In genomic region chr7:153518201-153518984, GRCh38 we compare ENCODE assay signal across 19 cellular contexts.
A peak's percentile ranks its signal among the peaks of the same experiment; 100 is the strongest.
DNase-seq lines count a peak whose midpoint lies in the region; ATAC-seq, FAIRE-seq and TF ChIP-seq lines count a peak whose summit lies in the region.
"Had no signal": no experiment of that assay in that cellular context is flagged by ENCODE, and none has a peak within 500 bp of the region (broad histone marks: within the 10 kb centered on the region; RNA-seq: fewer than 3 reads in every experiment).

No MANE protein-coding gene starts in this region.

- H3K36me3 ChIP-seq in mammary epithelial cell (ENCODE audit: insufficient read depth, low read length): no peaks in the 10 kb centered on the region
- no peaks in the 10 kb centered on the region for H3K36me3 ChIP-seq in keratinocyte (ENCODE audit: control insufficient read depth in 2 of 2, extremely low read depth in 1 of 2, insufficient read depth in 2 of 2, low read length in 2 of 2)
- no peaks in the 10 kb centered on the region for H3K36me3 ChIP-seq in suprapubic skin
- H3K36me3 ChIP-seq: BE2C, HAP-1 had no signal

- H2AFZ ChIP-seq in mammary epithelial cell (ENCODE audit: low read depth, low read length) (peak overlapping the region; percentile 40), keratinocyte (ENCODE audit: control insufficient read depth, low read length) (peak overlapping the region; percentile 65)

- ATAC-seq in GM21786 (IDR thresholded peaks at IDR 0.05; ENCODE audit: unreplicated experiment): no peak
- ATAC-seq: A549, GM12878, HepG2 had no signal

- TF ChIP-seq POLR2A in suprapubic skin (IDR thresholded peaks at IDR 0.05): no peak

- H3K4me1 ChIP-seq in mammary epithelial cell (ENCODE audit: insufficient read depth, low read length): peaks cover 4% of the 10 kb centered on the region
- peaks cover 20% of the 10 kb centered on the region for H3K4me1 ChIP-seq in keratinocyte (ENCODE audit: control insufficient read depth, extremely low read depth, insufficient read depth, low read length)
- peaks cover 20% of the 10 kb centered on the region for H3K4me1 ChIP-seq in suprapubic skin
- H3K4me1 ChIP-seq: A549, BE2C, HAP-1 had no signal

- in situ Hi-C loops in mammary epithelial cell (cut with MboI; ENCODE audit: low sequenced_read_pairs in 2 of 2): no loop called here

- intact Hi-C loops in mammary epithelial cell (cut with micrococcal nuclease): loop anchor here (2.0 kb wide), 1 partner anchor 48 kb away; no protein-coding TSS in a partner anchor

- H3K9me3 ChIP-seq in mammary epithelial cell (replicated peaks; ENCODE audit: insufficient read depth, low read length) (peaks cover 3% of the 10 kb centered on the region), keratinocyte (ENCODE audit: control insufficient read depth, low read depth, low read length) (no peaks in the 10 kb centered on the region), suprapubic skin (no peaks in the 10 kb centered on the region)
- H3K9me3 ChIP-seq: A549, HAP-1 had no signal

- H3K9me1 ChIP-seq in keratinocyte (ENCODE audit: control insufficient read depth, extremely low read depth, insufficient read depth, low read length): no peaks in the 10 kb centered on the region

- H3K4me3 ChIP-seq in mammary epithelial cell (replicated peaks in 1 of 3; ENCODE audit: insufficient read depth in 1 of 3, low read depth in 2 of 3, low read length in 3 of 3) (no peak overlapping the region), keratinocyte (ENCODE audit: control insufficient read depth in 2 of 3, extremely low read depth in 1 of 3, insufficient read depth in 2 of 3, low read depth in 1 of 3, low read length in 3 of 3) (peak overlapping the region in 2 of 3 experiments; percentile 27 to 59), suprapubic skin (no peak overlapping the region)
- H3K4me3 ChIP-seq: A549, GM12878, HAP-1 had no signal

- TF ChIP-seq CTCF in mammary epithelial cell (conservative IDR thresholded peaks at IDR 0.05 in 1 of 2, IDR thresholded peaks at IDR 0.05 in 1 of 2; ENCODE audit: extremely low read depth in 1 of 2, insufficient read depth in 1 of 2, low read depth in 1 of 2, low read length in 2 of 2): no peak
- no peak for TF ChIP-seq CTCF in keratinocyte (optimal IDR thresholded peaks at IDR 0.05 in 1 of 3, IDR thresholded peaks at IDR 0.05 in 1 of 3, conservative IDR thresholded peaks at IDR 0.05 in 1 of 3; ENCODE audit: extremely low read depth in 1 of 3, insufficient read depth in 2 of 3, low read length in 3 of 3)
- no peak for TF ChIP-seq CTCF in suprapubic skin (IDR thresholded peaks at IDR 0.05)

- no TSS peak for BruUV-seq in mammary epithelial cell (replicated peaks; lab: Mats Ljungman, UMichigan)

- H4K20me1 ChIP-seq in mammary epithelial cell (ENCODE audit: insufficient read depth, low read length): no peaks in the 10 kb centered on the region
- H4K20me1 ChIP-seq in keratinocyte (ENCODE audit: control insufficient read depth, extremely low read depth, insufficient read depth, low read length): no peaks in the 10 kb centered on the region

- H3K27me3 ChIP-seq in mammary epithelial cell (ENCODE audit: insufficient read depth, low read length): no peaks in the 10 kb centered on the region
- H3K27me3 ChIP-seq in keratinocyte (ENCODE audit: control insufficient read depth, extremely low read depth, insufficient read depth, low read length): no peaks in the 10 kb centered on the region
- H3K27me3 ChIP-seq in suprapubic skin: peaks cover 2% of the 10 kb centered on the region

- FAIRE-seq in keratinocyte (lab: Jason Lieb, UNC): peak; percentile 93
- FAIRE-seq: A549, D721Med, GM12878, GM19239, H1, HepG2, HTR-8/SVneo had no signal

- 16% methylated on average over 6 of the region's 6 CpGs for WGBS in mammary epithelial cell (ENCODE audit: low coverage, missing lambda C conversion rate)
- WGBS in suprapubic skin: 58% methylated on average over 6 of the region's 6 CpGs

- DNase-seq in RPMI7951 (ENCODE audit: low read depth): peak; percentile 17
- DNase-seq in mammary epithelial cell: peak; percentile 86
- DNase-seq in keratinocyte (ENCODE audit: low read depth, low spot score): peak; percentile 41
- no peak for DNase-seq in suprapubic skin (ENCODE audit: low spot score in 2 of 2)
- DNase-seq in GF-D8 (lab: John Stamatoyannopoulos, UW): no peak
- no peak for DNase-seq in effector CD4-positive, alpha-beta T cell
- DNase-seq: BE2C; CD4-positive, alpha-beta memory T cell; DND-41 had no signal

- no peaks in the 10 kb centered on the region for H3K79me2 ChIP-seq in mammary epithelial cell (ENCODE audit: insufficient read depth, low read length)
- H3K79me2 ChIP-seq in keratinocyte (ENCODE audit: control insufficient read depth, insufficient read depth, low read length): no peaks in the 10 kb centered on the region

- dilution Hi-C loops in mammary epithelial cell (cut with HindIII; ENCODE audit: low sequenced_read_pairs): no loop called here
- dilution Hi-C loops in keratinocyte (cut with MboI; ENCODE audit: extremely low pct_ligation_motif_present, low sequenced_read_pairs): no loop called here

- H3K27ac ChIP-seq in mammary epithelial cell (ENCODE audit: insufficient read depth, low read depth, low read length) (no peak overlapping the region), keratinocyte (ENCODE audit: control insufficient read depth, insufficient read depth, low read length) (peak overlapping the region; percentile 60), suprapubic skin (peak overlapping the region; percentile 53)
- H3K27ac ChIP-seq: A549, C4-2B had no signal

- TF ChIP-seq EP300 in suprapubic skin (IDR thresholded peaks at IDR 0.05): no peak

- CTCF ChIA-PET in mammary epithelial cell (lab: Charles Lee; ENCODE audit: low non-redundant PET): no interaction called here

- no peak overlapping the region for H3K4me2 ChIP-seq in mammary epithelial cell (ENCODE audit: insufficient read depth, low read depth, low read length)
- peak overlapping the region; percentile 66 for H3K4me2 ChIP-seq in keratinocyte (ENCODE audit: control insufficient read depth, extremely low read depth, insufficient read depth, low read depth, low read length)
- H3K4me2 ChIP-seq: A549 had no signal

- no peak overlapping the region for H3K9ac ChIP-seq in mammary epithelial cell (ENCODE audit: insufficient read depth, low read length)
- peak overlapping the region; percentile 54 for H3K9ac ChIP-seq in keratinocyte (ENCODE audit: control insufficient read depth, extremely low read depth, insufficient read depth, low read length)

Comparison
In these comparisons a context has a peak if more than half of its experiments do, and no peak if none do; other contexts are left out.
1. DNase-seq: peak in RPMI7951 (single experiment), mammary epithelial cell (single experiment) and keratinocyte (single experiment); none in suprapubic skin (0 of 2), GF-D8 (single experiment) and effector CD4-positive, alpha-beta T cell (single experiment).
2. H3K4me3 ChIP-seq: peak in keratinocyte (2 of 3); none in mammary epithelial cell (0 of 3) and suprapubic skin (single experiment).